ENCODE assay signal across 20 cellular contexts in genomic region chr5:176725521-176725920, GRCh38.
A peak's percentile ranks its signal among the peaks of the same experiment; 100 is the strongest.
DNase-seq lines count a peak whose midpoint lies in the region; ATAC-seq and TF ChIP-seq lines count a peak whose summit lies in the region.
"Had no signal": no experiment of that assay in that cellular context is flagged by ENCODE, and none has a peak within 500 bp of the region (broad histone marks: within the 10 kb centered on the region; RNA-seq: fewer than 3 reads in every experiment).

No MANE protein-coding gene starts in this region.

- H3K4me1 ChIP-seq in prostate gland (replicated peaks): no peaks in the 10 kb centered on the region
- H3K4me1 ChIP-seq: A549, thyroid gland had no signal

- no peak for TF ChIP-seq CTCF in prostate gland (IDR thresholded peaks at IDR 0.05)

- no peaks in the 10 kb centered on the region for H3K9me3 ChIP-seq in prostate gland
- H3K9me3 ChIP-seq: A549, thyroid gland had no signal

- DNase-seq in NCI-H2107 treated with DMSO at 0.1 percent for 48 hours (lab: John Stamatoyannopoulos, UW; ENCODE audit: unreplicated experiment) (peak; percentile 32), NCI-H2107 (lab: John Stamatoyannopoulos, UW) (no peak), NCI-H2081 treated with DMSO at 0.1 percent for 48 hours (lab: John Stamatoyannopoulos, UW) (peak; percentile 67), cerebellar cortex (ENCODE audit: low spot score) (peak; percentile 39), prostate gland (ENCODE audit: low spot score) (peak; percentile 40)
- DNase-seq in activated CD4-positive, alpha-beta T cell treated with anti-CD3 and anti-CD28 coated beads for 1 hour: no peak
- DNase-seq: activated naive CD4-positive, alpha-beta T cell treated with anti-CD3 and anti-CD28 coated beads for 36 hours; activated T-cell treated with anti-CD3 and anti-CD28 coated beads for 4 hours; anterior cingulate cortex; DND-41; GOT3; stimulated activated CD4-positive, alpha-beta T cell treated with anti-CD3 and anti-CD28 coated beads, Interleukin-12 subunit alpha, Interleukin-12 subunit beta, amount 100 ng/mL, for 4 hours; stimulated activated naive B cell treated with anti-CD40 and anti-IgM and Interleukin-4, amounts not matched to agents 10 μg/mL and 1 μg/mL and 100 μg/mL, for 72 hours; SW 1271; thyroid gland had no signal

- no peak for TF ChIP-seq POLR2A in prostate gland (IDR thresholded peaks at IDR 0.05)

- peaks cover 8% of the 10 kb centered on the region for H3K27me3 ChIP-seq in prostate gland (replicated peaks; ENCODE audit: insufficient read depth)
- H3K27me3 ChIP-seq: thyroid gland had no signal

- H3K36me3 ChIP-seq in prostate gland: no peaks in the 10 kb centered on the region
- H3K36me3 ChIP-seq: BLaER1 treated with 17β-estradiol and CSF1 and Interleukin-3, amounts not matched to agents 10 nM and 100 nM; thyroid gland had no signal

- intact Hi-C loops in prostate gland (cut with DNase I): no loop called here

- WGBS in prostate gland: 11% methylated on average over 8 of the region's 8 CpGs

- no peak overlapping the region for H3K27ac ChIP-seq in prostate gland
- H3K27ac ChIP-seq: A549; BLaER1 treated with 17β-estradiol and CSF1 and Interleukin-3, amounts not matched to agents 10 nM and 100 nM; RWPE1; thyroid gland had no signal

- no peak for ATAC-seq in GM21576 (IDR thresholded peaks at IDR 0.05; ENCODE audit: unreplicated experiment)
- no peak for ATAC-seq in GM18498 (IDR thresholded peaks at IDR 0.05; ENCODE audit: unreplicated experiment)
- ATAC-seq: A549; stimulated activated naive B cell treated with anti-CD40 and anti-IgM and Interleukin-4, amounts not matched to agents 10 μg/mL and 1 μg/mL and 100 μg/mL, for 72 hours had no signal

- no peak overlapping the region for H3K4me3 ChIP-seq in prostate gland
- H3K4me3 ChIP-seq: A549; BLaER1 treated with 17β-estradiol and CSF1 and Interleukin-3, amounts not matched to agents 10 nM and 100 nM; thyroid gland had no signal

Comparison
In these comparisons a context has a peak if more than half of its experiments do, and no peak if none do; other contexts are left out.
1. DNase-seq: peak in NCI-H2107 treated with DMSO at 0.1 percent for 48 hours (single experiment), NCI-H2081 treated with DMSO at 0.1 percent for 48 hours (single experiment), cerebellar cortex (single experiment) and prostate gland (single experiment); none in NCI-H2107 (single experiment) and activated CD4-positive, alpha-beta T cell treated with anti-CD3 and anti-CD28 coated beads for 1 hour (single experiment).